12 cellular contexts compared by ENCODE assay signal in genomic region chr1:1317420-1317819, GRCh38. TPM values are rescaled to one million over a fixed set of nuclear protein-coding genes. Genes with fewer than 3 reads are reported as not detected.
DNase-seq lines count a peak whose midpoint lies in the region; ATAC-seq and TF ChIP-seq lines count a peak whose summit lies in the region.
"Had no signal": no experiment of that assay in that cellular context is flagged by ENCODE, and none has a peak within 500 bp of the region (broad histone marks: within the 10 kb centered on the region; RNA-seq: fewer than 3 reads in every experiment).

No MANE protein-coding gene starts in this region.

- H3K27ac ChIP-seq in SK-N-MC (peak overlapping the region; percentile 70; the same call in 1 of the 2 replicates), esophagus muscularis mucosa (replicated peaks in 1 of 4) (peak overlapping the region; percentile 80 to 84 (median 84)), sigmoid colon (peak overlapping the region; percentile 84 to 90 (median 86)), SJCRH30 (no peak overlapping the region)

- CTCF ChIA-PET in Caco-2 (lab: Charles Lee), result no interaction called here

- H3K4me1 Mint-ChIP-seq in Caco-2 (ENCODE audit: low read depth, unreplicated experiment), result peaks cover 6% of the 10 kb centered on the region

- no peak overlapping the region for H3K27ac Mint-ChIP-seq in Caco-2 (ENCODE audit: unreplicated experiment)
- H3K27ac Mint-ChIP-seq: activated CD4-positive, alpha-beta T cell treated with anti-CD3 and anti-CD28 coated beads, Interleukin-2, amount 10 ng/mL, durations not matched to agents 7 days and 5 days had no signal

- POLR2A ChIA-PET in Caco-2 (lab: Charles Lee), result interaction anchor here (0.7 kb wide), 1 partner anchor 319 kb away, joined by 4 read pairs; no protein-coding TSS in a partner anchor

- no peak for ATAC-seq in GM19455 (IDR thresholded peaks at IDR 0.05; ENCODE audit: unreplicated experiment)
- ATAC-seq in GM21786 (IDR thresholded peaks at IDR 0.05; ENCODE audit: unreplicated experiment), result no peak

- H3K4me3 Mint-ChIP-seq in Caco-2 (ENCODE audit: unreplicated experiment), result no peak overlapping the region
- H3K4me3 Mint-ChIP-seq: activated CD4-positive, alpha-beta T cell treated with anti-CD3 and anti-CD28 coated beads, Interleukin-2, amount 10 ng/mL, durations not matched to agents 7 days and 5 days had no signal

- H3K9ac ChIP-seq in SK-N-MC (ENCODE audit: insufficient read length), result no peak overlapping the region

- no peaks in the 10 kb centered on the region for H3K27me3 Mint-ChIP-seq in Caco-2 (ENCODE audit: insufficient read depth, unreplicated experiment)
- H3K27me3 Mint-ChIP-seq: activated CD4-positive, alpha-beta T cell treated with anti-CD3 and anti-CD28 coated beads, Interleukin-2, amount 10 ng/mL, durations not matched to agents 7 days and 5 days had no signal

- H3K4me3 ChIP-seq in Caco-2 (ENCODE audit: low read depth, low read length) (no peak overlapping the region), SK-N-MC (no peak overlapping the region), esophagus muscularis mucosa (no peak overlapping the region), sigmoid colon (no peak overlapping the region), SJCRH30 (no peak overlapping the region)

- 75% methylated on average over 6 of the region's 6 CpGs for WGBS in esophagus muscularis mucosa
- 90 to 92% methylated on average over 6 of the region's 6 CpGs for WGBS in sigmoid colon, 2 donors

- intact Hi-C loops in Caco-2 (cut with micrococcal nuclease; ENCODE audit: unreplicated experiment) (no loop called here), esophagus muscularis mucosa (cut with DNase I) (no loop called here), sigmoid colon (cut with DNase I) (no loop called here)

- H3K36me3 ChIP-seq in Caco-2 (ENCODE audit: control insufficient read depth, insufficient read depth, low read length) (no peaks in the 10 kb centered on the region; the same call in 1 of the 2 replicates), SK-N-MC (ENCODE audit: insufficient read depth, low read length) (peaks cover 39% of the 10 kb centered on the region; the same call in 1 of the 2 replicates), esophagus muscularis mucosa (peaks cover 31 to 77% (median 60%) of the 10 kb centered on the region in 4 donors), sigmoid colon (peaks cover 28 to 65% (median 35%) of the 10 kb centered on the region in 4 donors), SJCRH30 (peaks cover 63% of the 10 kb centered on the region)

- DNase-seq in Caco-2 (no peak), SK-N-MC (ENCODE audit: low read depth, low spot score) (no peak), esophagus muscularis mucosa (ENCODE audit: extremely low spot score) (no peak), sigmoid colon (no peak), T-helper 2 cell (no peak), SJCRH30 (no peak)
- DNase-seq: activated CD4-positive, alpha-beta T cell treated with anti-CD3 and anti-CD28 coated beads, Interleukin-2, amount 10 ng/mL, durations not matched to agents 7 days and 5 days; NCI-H2081 treated with DMSO at 0.1 percent for 48 hours; T1000 had no signal

- TF ChIP-seq POLR2A in esophagus muscularis mucosa (IDR thresholded peaks at IDR 0.05; ENCODE audit: low read depth), result no peak
- no peak for TF ChIP-seq POLR2A in sigmoid colon (IDR thresholded peaks at IDR 0.05)

- H3K4me1 ChIP-seq in Caco-2 (no peaks in the 10 kb centered on the region), esophagus muscularis mucosa (peaks cover 28 to 79% (median 74%) of the 10 kb centered on the region in 4 donors), sigmoid colon (peaks cover 0 to 65% (median 59%) of the 10 kb centered on the region in 4 donors), SJCRH30 (peaks cover 18% of the 10 kb centered on the region)

- TF ChIP-seq CTCF in Caco-2 (IDR thresholded peaks at IDR 0.05; ENCODE audit: insufficient read depth in 1 of 2, low read depth in 1 of 2, low read length in 1 of 2, severe bottlenecking in 1 of 2, unreplicated experiment in 1 of 2) (no peak), esophagus muscularis mucosa (IDR thresholded peaks at IDR 0.05) (no peak), sigmoid colon (IDR thresholded peaks at IDR 0.05) (no peak)

- no peaks in the 10 kb centered on the region for H3K9me3 ChIP-seq in Caco-2
- H3K9me3 ChIP-seq in SK-N-MC (ENCODE audit: low read depth, low read length), result no peaks in the 10 kb centered on the region
- no peaks in the 10 kb centered on the region for H3K9me3 ChIP-seq in esophagus muscularis mucosa
- no peaks in the 10 kb centered on the region for H3K9me3 ChIP-seq in sigmoid colon
- no peaks in the 10 kb centered on the region for H3K9me3 ChIP-seq in SJCRH30 (replicated peaks)

- peaks cover 85% of the 10 kb centered on the region for H3K36me3 Mint-ChIP-seq in Caco-2 (ENCODE audit: insufficient read depth, unreplicated experiment)

- TSS peak; percentile 45 for BruUV-seq in Caco-2 (replicated peaks; lab: Mats Ljungman, UMichigan)

- H3K9me3 Mint-ChIP-seq in Caco-2 (ENCODE audit: unreplicated experiment), result no peaks in the 10 kb centered on the region
- H3K9me3 Mint-ChIP-seq: activated CD4-positive, alpha-beta T cell treated with anti-CD3 and anti-CD28 coated beads, Interleukin-2, amount 10 ng/mL, durations not matched to agents 7 days and 5 days; nephron had no signal

- H3K27me3 ChIP-seq in Caco-2 (replicated peaks; ENCODE audit: control insufficient read depth, insufficient read depth, low read length) (no peaks in the 10 kb centered on the region), esophagus muscularis mucosa (no peaks in the 10 kb centered on the region), sigmoid colon (no peaks in the 10 kb centered on the region), SJCRH30 (no peaks in the 10 kb centered on the region)

- TF ChIP-seq EP300 in esophagus muscularis mucosa (IDR thresholded peaks at IDR 0.05) (no peak), sigmoid colon (IDR thresholded peaks at IDR 0.05) (no peak)

RNA-seq across cellular contexts. Expression of gene INTS11, which starts 7.0 kb away (rescaled TPM):
- total RNA-seq in Caco-2 (2022) (103 and 115 TPM in 2 replicates), esophagus muscularis mucosa (100 to 1,000 TPM in 1 of 4 donors, 10 to 100 TPM in 3; 75.9 to 121 (median 87.8) TPM), sigmoid colon (100 to 1,000 TPM in 1 of 4 donors, 10 to 100 TPM in 3; 83.8 to 135 (median 93.4) TPM)
- 100 to 1,000 TPM in 1 of 3 donors, 10 to 100 TPM in 2; 58.3 to 117 (median 62.7) TPM for polyA plus RNA-seq in sigmoid colon
- 66.0 and 78.7 TPM in 2 replicates for total RNA-seq in SJCRH30 (2014; rRNA removed; shearing (Covaris generic))

RNA-seq across cellular contexts. Expression of gene CPTP, which starts 7.2 kb away (rescaled TPM):
- total RNA-seq in Caco-2 (2022) (16.2 and 16.8 TPM in 2 replicates), esophagus muscularis mucosa (10 to 100 TPM; 15.4 to 44.9 (median 31.5) TPM), sigmoid colon (10 to 100 TPM in 2 of 4 donors, 1 to 10 TPM in 2; 8.4 to 21.6 (median 10.5) TPM)
- 10 to 100 TPM; 41.4 to 57.1 (median 42.0) TPM for polyA plus RNA-seq in sigmoid colon
- total RNA-seq in SJCRH30 (2014; rRNA removed; shearing (Covaris generic)), result 22.1 and 22.3 TPM in 2 replicates

RNA-seq across cellular contexts. Expression of gene PUSL1, which starts 9.0 kb away (rescaled TPM):
- total RNA-seq in Caco-2 (2022) (39.8 and 43.8 TPM in 2 replicates), esophagus muscularis mucosa (10 to 100 TPM; 10.3 to 24.7 (median 21.7) TPM), sigmoid colon (10 to 100 TPM; 15.7 to 24.0 (median 20.4) TPM)
- polyA plus RNA-seq in sigmoid colon, result 10 to 100 TPM; 12.6 to 22.3 (median 12.7) TPM
- total RNA-seq in SJCRH30 (2014; rRNA removed; shearing (Covaris generic)), result 23.9 and 25.3 TPM in 2 replicates

RNA-seq across cellular contexts. Expression of gene ACAP3, which starts 9.7 kb away (rescaled TPM):
- total RNA-seq in Caco-2 (2022) (46.6 and 48.5 TPM in 2 replicates), esophagus muscularis mucosa (10 to 100 TPM; 34.8 to 63.2 (median 47.4) TPM), sigmoid colon (10 to 100 TPM; 21.4 to 57.1 (median 33.4) TPM)
- polyA plus RNA-seq in sigmoid colon, result 10 to 100 TPM in 1 of 3 donors, 1 to 10 TPM in 2; 7.2 to 41.8 (median 8.3) TPM
- total RNA-seq in SJCRH30 (2014; rRNA removed; shearing (Covaris generic)), result 18.7 and 27.4 TPM in 2 replicates

RNA-seq across cellular contexts. Expression of gene TAS1R3, which starts 13.7 kb away (rescaled TPM):
- 0.09 and 0.29 TPM in 2 replicates for total RNA-seq in Caco-2 (2022)
- total RNA-seq in esophagus muscularis mucosa, result under 1 TPM in 2 of 4 donors, not detected in 2; 0.17 to 0.32 TPM
- total RNA-seq in sigmoid colon, result not detected
- under 1 TPM in 2 of 3 donors, not detected in 1; 0.60 to 0.64 TPM for polyA plus RNA-seq in sigmoid colon
- total RNA-seq in SJCRH30 (2014; rRNA removed; shearing (Covaris generic)), result 0.15 and 0.47 TPM in 2 replicates
